ENCODE assay signal across 1 cellular context in the genomic region with DNA sequence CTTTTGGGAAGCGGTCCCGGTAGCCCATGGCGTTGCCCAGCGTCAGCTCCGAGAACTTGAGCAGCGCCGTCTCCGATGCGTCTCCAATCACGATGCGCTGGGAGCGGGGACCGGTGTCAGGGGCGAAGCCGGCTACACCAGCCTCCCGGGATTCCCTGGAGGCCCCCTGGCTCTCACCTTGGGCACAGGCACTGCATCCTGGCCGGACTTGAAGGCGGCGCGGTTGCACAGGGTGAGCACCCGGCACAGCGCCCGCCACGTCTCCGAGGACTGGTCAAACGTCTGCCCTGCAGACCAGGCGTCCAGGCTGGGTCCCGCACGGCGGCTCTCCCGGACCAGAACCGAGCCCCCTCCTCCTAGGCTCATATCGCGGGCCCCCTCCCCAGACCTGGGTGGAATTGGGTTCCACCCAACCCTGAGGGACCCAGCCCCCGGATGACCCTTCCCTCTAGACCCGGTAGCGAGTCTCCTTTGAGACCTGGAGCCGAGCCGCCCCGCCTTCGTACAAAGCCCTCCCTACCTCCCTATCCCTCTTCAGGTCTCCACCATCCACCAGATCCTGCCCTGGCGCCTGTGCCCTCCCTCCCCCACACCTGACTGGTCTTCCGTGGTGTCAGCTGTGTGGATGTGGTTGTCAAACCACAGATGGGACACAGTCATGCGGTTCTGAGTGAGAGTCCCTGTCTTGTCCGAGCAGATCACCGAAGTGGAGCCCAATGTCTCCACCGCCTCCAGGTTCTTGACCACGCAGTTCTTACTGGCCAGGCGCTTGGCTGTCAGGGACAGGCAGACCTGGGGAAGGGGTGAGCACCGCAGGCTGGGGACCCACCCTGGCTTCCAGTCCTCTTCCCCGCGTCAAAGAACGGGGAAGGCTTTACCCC.
TF ChIP-seq lines count a peak whose summit lies in the region.

No MANE protein-coding gene starts in this region.

TF ChIP-seq in SK-N-SH, 30 proteins besides CTCF, POLR2A, EP300 and RAD21 (continued from another document):
- TF ChIP-seq TEAD4 (IDR thresholded peaks at IDR 0.05; ENCODE audit: borderline replicate concordance, insufficient read depth) (no peak), MXI1 (IDR thresholded peaks at IDR 0.05; ENCODE audit: low read depth, low read length) (no peak), CHD2 (IDR thresholded peaks at IDR 0.05; ENCODE audit: low read length, partially characterized antibody) (no peak), FOXM1 (IDR thresholded peaks at IDR 0.05; ENCODE audit: low read depth) (no peak), YY1 (IDR thresholded peaks at IDR 0.05; ENCODE audit: low read depth) (no peak), TAF1 (IDR thresholded peaks at IDR 0.05; ENCODE audit: borderline replicate concordance, low read depth, low read length) (no peak), ELF1 (IDR thresholded peaks at IDR 0.05) (no peak), EZH2phosphoT487 (IDR thresholded peaks at IDR 0.05; ENCODE audit: borderline replicate concordance, low read depth) (no peak), SIN3A (IDR thresholded peaks at IDR 0.05; ENCODE audit: borderline replicate concordance, low read depth, low read length) (no peak), TCF12 (IDR thresholded peaks at IDR 0.05) (no peak), GABPA (IDR thresholded peaks at IDR 0.05; ENCODE audit: low read depth) (no peak)
- TF ChIP-seq, protein P1, sequence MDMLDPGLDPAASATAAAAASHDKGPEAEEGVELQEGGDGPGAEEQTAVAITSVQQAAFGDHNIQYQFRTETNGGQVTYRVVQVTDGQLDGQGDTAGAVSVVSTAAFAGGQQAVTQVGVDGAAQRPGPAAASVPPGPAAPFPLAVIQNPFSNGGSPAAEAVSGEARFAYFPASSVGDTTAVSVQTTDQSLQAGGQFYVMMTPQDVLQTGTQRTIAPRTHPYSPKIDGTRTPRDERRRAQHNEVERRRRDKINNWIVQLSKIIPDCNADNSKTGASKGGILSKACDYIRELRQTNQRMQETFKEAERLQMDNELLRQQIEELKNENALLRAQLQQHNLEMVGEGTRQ (IDR thresholded peaks at IDR 0.05; ENCODE audit: borderline replicate concordance, low read depth, low read length), result no peak
- TF ChIP-seq, protein P2, sequence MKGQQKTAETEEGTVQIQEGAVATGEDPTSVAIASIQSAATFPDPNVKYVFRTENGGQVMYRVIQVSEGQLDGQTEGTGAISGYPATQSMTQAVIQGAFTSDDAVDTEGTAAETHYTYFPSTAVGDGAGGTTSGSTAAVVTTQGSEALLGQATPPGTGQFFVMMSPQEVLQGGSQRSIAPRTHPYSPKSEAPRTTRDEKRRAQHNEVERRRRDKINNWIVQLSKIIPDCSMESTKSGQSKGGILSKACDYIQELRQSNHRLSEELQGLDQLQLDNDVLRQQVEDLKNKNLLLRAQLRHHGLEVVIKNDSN (IDR thresholded peaks at IDR 0.05; ENCODE audit: borderline replicate concordance, low read depth), result no peak
